In genomic region chr12:52149182-52149641, GRCh38 we compare ENCODE assay signal across 10 cellular contexts. TPM values are rescaled to one million over a fixed set of nuclear protein-coding genes. Genes with fewer than 3 reads are reported as not detected.
DNase-seq lines count a peak whose midpoint lies in the region; ATAC-seq, FAIRE-seq and TF ChIP-seq lines count a peak whose summit lies in the region.
"Had no signal": no experiment of that assay in that cellular context is flagged by ENCODE, and none has a peak within 500 bp of the region (broad histone marks: within the 10 kb centered on the region; RNA-seq: fewer than 3 reads in every experiment).

No MANE protein-coding gene starts in this region.

- H3K4me1 ChIP-seq in HCT116 (ENCODE audit: control insufficient read depth in 1 of 2, insufficient read depth in 2 of 2, low read length in 2 of 2) (peaks cover 83 to 100% of the 10 kb centered on the region in 2 experiments), keratinocyte (ENCODE audit: control insufficient read depth, extremely low read depth, insufficient read depth, low read length) (peaks cover 90% of the 10 kb centered on the region), smooth muscle cell (ENCODE audit: low read depth) (peaks cover 13% of the 10 kb centered on the region)

- no peaks in the 10 kb centered on the region for H4K20me1 ChIP-seq in HCT116 (ENCODE audit: insufficient read depth)
- H4K20me1 ChIP-seq in keratinocyte (ENCODE audit: control insufficient read depth, extremely low read depth, insufficient read depth, low read length), result no peaks in the 10 kb centered on the region
- H4K20me1 ChIP-seq in smooth muscle cell (ENCODE audit: low read depth), result no peaks in the 10 kb centered on the region

- no peak overlapping the region for H3K4me3 Mint-ChIP-seq in brain
- H3K4me3 Mint-ChIP-seq: activated T-helper 1 cell treated with anti-CD3 and anti-CD28 coated beads, Interleukin-12 subunit alpha, Interleukin-12 subunit beta, Interleukin-2, Interleukin-4 antibody, amounts not matched to agents 30 ng/mL and 10 ng/mL and 1 ng/mL, durations not matched to agents 14 hours and 24 hours and 36 hours had no signal

- no peaks in the 10 kb centered on the region for H3K36me3 ChIP-seq in HCT116 (ENCODE audit: control insufficient read depth in 1 of 2, insufficient read depth in 2 of 2, low read length in 2 of 2)
- H3K36me3 ChIP-seq in keratinocyte (ENCODE audit: control insufficient read depth in 2 of 2, extremely low read depth in 1 of 2, insufficient read depth in 2 of 2, low read length in 2 of 2), result no peaks in the 10 kb centered on the region
- no peaks in the 10 kb centered on the region for H3K36me3 ChIP-seq in smooth muscle cell (ENCODE audit: low read depth)

- intact Hi-C loops in HCT116 (cut with micrococcal nuclease), result loop anchor here (5.0 kb wide), 1 partner anchor 723 kb away; no protein-coding TSS in a partner anchor

- no peak for ATAC-seq in HCT116
- no peak for ATAC-seq in HG02852 (IDR thresholded peaks at IDR 0.05; ENCODE audit: unreplicated experiment)
- no peak for ATAC-seq in GM21367 (IDR thresholded peaks at IDR 0.05; ENCODE audit: unreplicated experiment)
- no peak for ATAC-seq in HG03135 (IDR thresholded peaks at IDR 0.05; ENCODE audit: unreplicated experiment)

- 27% methylated on average over 6 of the region's 6 CpGs for WGBS in smooth muscle cell (ENCODE audit: low lambda C conversion rate)

- H3K27ac ChIP-seq in HCT116 (ENCODE audit: low read depth, low read length) (peak overlapping the region; percentile 100), keratinocyte (ENCODE audit: control insufficient read depth, insufficient read depth, low read length) (peak overlapping the region; percentile 100), smooth muscle cell (ENCODE audit: low read depth) (peak overlapping the region; percentile 98)

- no TSS peak for BruUV-seq in HCT116 (replicated peaks; lab: Mats Ljungman, UMichigan)

- H3K4me3 ChIP-seq in HCT116 (replicated peaks in 1 of 2; ENCODE audit: low read depth in 1 of 2, low read length in 2 of 2), result peak overlapping the region in 1 of 2 experiments; percentile 23; a peak in 1 of 4 replicates
- H3K4me3 ChIP-seq in keratinocyte (ENCODE audit: control insufficient read depth in 2 of 3, extremely low read depth in 1 of 3, insufficient read depth in 2 of 3, low read depth in 1 of 3, low read length in 3 of 3), result no peak overlapping the region
- H3K4me3 ChIP-seq in smooth muscle cell, result no peak overlapping the region

- peak overlapping the region; percentile 91 for H3K9ac ChIP-seq in HCT116 (ENCODE audit: low read length)
- peak overlapping the region; percentile 100 for H3K9ac ChIP-seq in keratinocyte (ENCODE audit: control insufficient read depth, extremely low read depth, insufficient read depth, low read length)
- peak overlapping the region; percentile 60 for H3K9ac ChIP-seq in smooth muscle cell (ENCODE audit: low read depth)

- H3K9me1 ChIP-seq in keratinocyte (ENCODE audit: control insufficient read depth, extremely low read depth, insufficient read depth, low read length), result no peaks in the 10 kb centered on the region

- peak overlapping the region in 3 of 5 experiments; percentile 26 to 59 (median 31) for H3K27ac Mint-ChIP-seq in brain
- H3K27ac Mint-ChIP-seq: activated T-helper 1 cell treated with anti-CD3 and anti-CD28 coated beads, Interleukin-12 subunit alpha, Interleukin-12 subunit beta, Interleukin-2, Interleukin-4 antibody, amounts not matched to agents 30 ng/mL and 10 ng/mL and 1 ng/mL, durations not matched to agents 14 hours and 24 hours and 36 hours had no signal

- no peaks in the 10 kb centered on the region for H3K9me2 ChIP-seq in HCT116 (ENCODE audit: insufficient read depth)

- H2AFZ ChIP-seq in HCT116 (ENCODE audit: low read depth, low read length, poor library complexity, severe bottlenecking), result no peak overlapping the region
- no peak overlapping the region for H2AFZ ChIP-seq in keratinocyte (ENCODE audit: control insufficient read depth, low read length)
- no peak overlapping the region for H2AFZ ChIP-seq in smooth muscle cell (ENCODE audit: low read depth)

- CTCF ChIA-PET in HCT116 (lab: Charles Lee), result interaction anchor here (0.6 to 7.0 kb wide), 17 partner anchors 8 to 832 kb away, joined by 3 to 140 read pairs (median 4); no protein-coding TSS in a partner anchor

- H3F3A ChIP-seq in smooth muscle cell (ENCODE audit: low read depth), result no peaks in the 10 kb centered on the region

- dilution Hi-C loops in keratinocyte (cut with MboI; ENCODE audit: extremely low pct_ligation_motif_present, low sequenced_read_pairs), result no loop called here

- H3K36me3 Mint-ChIP-seq in brain, result no peaks in the 10 kb centered on the region

- peaks cover 16% of the 10 kb centered on the region for H3K27me3 Mint-ChIP-seq in brain

- no peak for DNase-seq in HCT116 (ENCODE audit: low read depth, low spot score)
- no peak for DNase-seq in keratinocyte (ENCODE audit: low read depth, low spot score)
- no peak for DNase-seq in smooth muscle cell (lab: John Stamatoyannopoulos, UW; ENCODE audit: unreplicated experiment)
- no peak for DNase-seq in NCI-H2227 treated with DMSO at 0.1 percent for 48 hours (lab: John Stamatoyannopoulos, UW)
- DNase-seq: NK-92 treated with Interleukin-12 subunit alpha and Interleukin-12 subunit beta, amount 100 ng/mL, for 24 hours had no signal

- H3K9me3 Mint-ChIP-seq in brain, result no peaks in the 10 kb centered on the region
- H3K9me3 Mint-ChIP-seq: activated T-helper 1 cell treated with anti-CD3 and anti-CD28 coated beads, Interleukin-12 subunit alpha, Interleukin-12 subunit beta, Interleukin-2, Interleukin-4 antibody, amounts not matched to agents 30 ng/mL and 10 ng/mL and 1 ng/mL, durations not matched to agents 14 hours and 24 hours and 36 hours had no signal

- H3K79me2 ChIP-seq in HCT116 (ENCODE audit: insufficient read depth, low read length) (peaks cover 15% of the 10 kb centered on the region; the same call in 1 of the 2 replicates), keratinocyte (ENCODE audit: control insufficient read depth, insufficient read depth, low read length) (peaks cover 10% of the 10 kb centered on the region), smooth muscle cell (ENCODE audit: low read depth) (no peaks in the 10 kb centered on the region)

- no peak for TF ChIP-seq RAD21 in HCT116 (IDR thresholded peaks at IDR 0.05; ENCODE audit: low read depth)

- H3K4me2 ChIP-seq in HCT116 (ENCODE audit: low read length) (peak overlapping the region; percentile 87), keratinocyte (ENCODE audit: control insufficient read depth, extremely low read depth, insufficient read depth, low read depth, low read length) (peak overlapping the region; percentile 20), smooth muscle cell (no peak overlapping the region)

- RAD21 ChIA-PET in HCT116 (lab: Charles Lee; ENCODE audit: low non-redundant PET in 1 of 2, low total read pairs in 2 of 2, uncharacterized antibody in 2 of 2, unreplicated experiment in 2 of 2), result interaction anchor here (0.7 to 0.9 kb wide), 2 partner anchors 67 to 731 kb away, joined by 3 to 5 read pairs; no protein-coding TSS in a partner anchor

- TF ChIP-seq CTCF in HCT116 (IDR thresholded peaks at IDR 0.05 in 2 of 3, conservative IDR thresholded peaks at IDR 0.05 in 1 of 3; ENCODE audit: borderline replicate concordance in 1 of 3, insufficient read depth in 1 of 3, low read depth in 2 of 3, low read length in 2 of 3) (no peak), brain (conservative IDR thresholded peaks at IDR 0.05) (no peak), keratinocyte (optimal IDR thresholded peaks at IDR 0.05 in 1 of 3, IDR thresholded peaks at IDR 0.05 in 1 of 3, conservative IDR thresholded peaks at IDR 0.05 in 1 of 3; ENCODE audit: extremely low read depth in 1 of 3, insufficient read depth in 2 of 3, low read length in 3 of 3) (no peak), smooth muscle cell (IDR thresholded peaks at IDR 0.05; ENCODE audit: borderline replicate concordance, insufficient read depth, poor library complexity, severe bottlenecking) (no peak)

- peaks cover 25% of the 10 kb centered on the region for H3K4me1 Mint-ChIP-seq in brain

- TF ChIP-seq POLR2A in HCT116 (IDR thresholded peaks at IDR 0.05; ENCODE audit: borderline replicate concordance, extremely low read depth, insufficient read depth, insufficient read length), result no peak

- POLR2A ChIA-PET in HCT116 (lab: Charles Lee), result interaction anchor here (0.7 to 3.7 kb wide), 15 partner anchors 7 to 857 kb away, joined by 3 to 48 read pairs (median 4); partner anchors contain the start of genes EIF4B and KRT8

- peak; percentile 63 for FAIRE-seq in keratinocyte (lab: Jason Lieb, UNC)

- H3K27me3 ChIP-seq in HCT116 (ENCODE audit: insufficient read depth, low read length) (no peaks in the 10 kb centered on the region), keratinocyte (ENCODE audit: control insufficient read depth, extremely low read depth, insufficient read depth, low read length) (no peaks in the 10 kb centered on the region), smooth muscle cell (ENCODE audit: low read depth) (no peaks in the 10 kb centered on the region)

- no peaks in the 10 kb centered on the region for H3K9me3 ChIP-seq in HCT116 (ENCODE audit: control insufficient read depth in 1 of 2, insufficient read depth in 1 of 2, low read depth in 1 of 2, low read length in 2 of 2)
- H3K9me3 ChIP-seq in keratinocyte (ENCODE audit: control insufficient read depth, low read depth, low read length), result no peaks in the 10 kb centered on the region
- H3K9me3 ChIP-seq in smooth muscle cell (replicated peaks; ENCODE audit: low read depth), result no peaks in the 10 kb centered on the region

TF ChIP-seq in HCT116, 20 proteins besides CTCF, POLR2A, EP300 and RAD21 (continues in another document):
- TF ChIP-seq YY1 (IDR thresholded peaks at IDR 0.05; ENCODE audit: extremely low read depth, insufficient replicate concordance, low read depth, low read length), result no peak
- no peak for TF ChIP-seq EZH2 (IDR thresholded peaks at IDR 0.05)
- no peak for TF ChIP-seq CBX3 (IDR thresholded peaks at IDR 0.05; ENCODE audit: low read depth)
- no peak for TF ChIP-seq ELF1 (IDR thresholded peaks at IDR 0.05; ENCODE audit: borderline replicate concordance, low read depth)
- TF ChIP-seq EGR1 (IDR thresholded peaks at IDR 0.05; ENCODE audit: low read depth), result no peak
- no peak for TF ChIP-seq SIN3A (IDR thresholded peaks at IDR 0.05; ENCODE audit: low read depth)
- no peak for TF ChIP-seq EZH2phosphoT487 (IDR thresholded peaks at IDR 0.05; ENCODE audit: borderline replicate concordance)

RNA-seq across cellular contexts. Expression of gene KRT80, which starts 42.6 kb away (rescaled TPM):
- 8.8 TPM for total RNA-seq in HCT116 (2021; ENCODE audit: unreplicated experiment)
- 14.4 and 24.3 TPM in 2 replicates for polyA plus RNA-seq in HCT116 (2012)
- polyA plus RNA-seq in brain (ENCODE audit: insufficient read depth, low read depth, low replicate concordance), result 2.0 TPM
- polyA plus RNA-seq in keratinocyte, result 3.3 to 7.2 TPM (median 4.1 TPM) in 3 replicates
- 109 TPM for polyA plus RNA-seq in keratinocyte (2011; ENCODE audit: low read depth)
- polyA plus RNA-seq in keratinocyte (2011; cell fraction: cytosol; rRNA removed), result 4.2 and 7.4 TPM in 2 replicates
- 7.3 and 11.7 TPM in 2 replicates for polyA plus RNA-seq in keratinocyte (2011; cell fraction: nucleus; rRNA removed)
- polyA plus RNA-seq in keratinocyte (2012; ENCODE audit: low replicate concordance), result 7.1 and 246 TPM in 2 replicates
- 4.3 to 10.4 TPM (median 6.0 TPM) in 3 replicates for polyA minus RNA-seq in keratinocyte
- polyA minus RNA-seq in keratinocyte (2011; cell fraction: cytosol; rRNA and poly(A)+ RNA removed), result 7.9 TPM
- polyA minus RNA-seq in keratinocyte (2011; cell fraction: nucleus; rRNA and poly(A)+ RNA removed), result 6.9 and 10.4 TPM in 2 replicates
- 6.7 and 11.7 TPM in 2 replicates for total RNA-seq in smooth muscle cell
- polyA plus RNA-seq in smooth muscle cell, result 5.1 and 6.6 TPM in 2 replicates
- total RNA-seq: activated T-helper 1 cell treated with anti-CD3 and anti-CD28 coated beads, Interleukin-12 subunit alpha, Interleukin-12 subunit beta, Interleukin-2, Interleukin-4 antibody, amounts not matched to agents 30 ng/mL and 10 ng/mL and 1 ng/mL, durations not matched to agents 14 hours and 24 hours and 36 hours had no signal
